1 cellular context compared by ENCODE assay signal in genomic region chr17:48776602-48777001, GRCh38.
A peak's percentile ranks its signal among the peaks of the same experiment; 100 is the strongest.
TF ChIP-seq lines count a peak whose summit lies in the region.

No MANE protein-coding gene starts in this region.

TF ChIP-seq in HepG2, 621 proteins besides CTCF, POLR2A, EP300 and RAD21:
- TF ChIP-seq ZNF468 (CRISPR knock-in tag; IDR thresholded peaks at IDR 0.05) = no peak
- TF ChIP-seq MAFF (IDR thresholded peaks at IDR 0.05; ENCODE audit: low read depth, low read length) = peak; percentile 84
- no peak for TF ChIP-seq ZNF276 (CRISPR knock-in tag; IDR thresholded peaks at IDR 0.05; ENCODE audit: low read depth)
- peak; percentile 82 to 91 for TF ChIP-seq MAFK (conservative IDR thresholded peaks at IDR 0.05 in 1 of 2, IDR thresholded peaks at IDR 0.05 in 1 of 2; ENCODE audit: low read length in 2 of 2)
